Comparison of ENCODE assay signal across 2 cellular contexts in the genomic region with DNA sequence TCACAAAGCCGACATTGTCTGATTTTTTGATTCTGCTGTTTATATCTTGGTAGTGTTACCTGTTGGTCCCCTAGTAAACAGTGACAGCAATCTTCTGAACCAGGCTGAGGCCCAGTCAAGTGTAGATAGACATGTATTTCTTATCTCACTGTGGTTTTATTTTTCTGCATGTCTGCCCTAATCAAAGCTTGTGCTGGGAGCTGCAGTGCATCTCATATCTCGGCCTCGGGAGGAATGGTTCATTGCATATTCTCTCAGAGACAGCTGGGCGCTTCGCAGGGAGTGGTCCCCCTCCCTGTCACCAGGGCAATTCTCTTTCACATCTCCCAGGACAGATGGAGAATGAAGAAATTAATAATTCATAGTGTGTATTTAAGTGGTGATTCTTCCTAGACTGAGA.
TF ChIP-seq lines count a peak whose summit lies in the region.

No MANE protein-coding gene starts in this region.

TF ChIP-seq in IMR-90, 13 proteins besides CTCF, POLR2A, EP300 and RAD21:
- TF ChIP-seq CEBPB (IDR thresholded peaks at IDR 0.05; ENCODE audit: low read depth, low read length) (no peak), MXI1 (IDR thresholded peaks at IDR 0.05; ENCODE audit: borderline replicate concordance, low read depth, low read length) (no peak), NFE2L2 (IDR thresholded peaks at IDR 0.05; ENCODE audit: low read depth, low read length) (no peak), RCOR1 (IDR thresholded peaks at IDR 0.05; ENCODE audit: insufficient replicate concordance, low read length) (no peak), RFX5 (IDR thresholded peaks at IDR 0.05; ENCODE audit: low read depth, low read length) (no peak), FOS (IDR thresholded peaks at IDR 0.05; ENCODE audit: low read depth, low read length) (no peak), CHD1 (IDR thresholded peaks at IDR 0.05; ENCODE audit: low read depth, low read length) (no peak), SMC3 (IDR thresholded peaks at IDR 0.05; ENCODE audit: low read depth, low read length) (no peak), BHLHE40 (IDR thresholded peaks at IDR 0.05; ENCODE audit: low read depth, low read length) (no peak), MAZ (IDR thresholded peaks at IDR 0.05; ENCODE audit: borderline replicate concordance, low read depth, low read length) (no peak), MAFK (IDR thresholded peaks at IDR 0.05; ENCODE audit: low read depth, low read length) (no peak)
- TF ChIP-seq, protein P1, sequence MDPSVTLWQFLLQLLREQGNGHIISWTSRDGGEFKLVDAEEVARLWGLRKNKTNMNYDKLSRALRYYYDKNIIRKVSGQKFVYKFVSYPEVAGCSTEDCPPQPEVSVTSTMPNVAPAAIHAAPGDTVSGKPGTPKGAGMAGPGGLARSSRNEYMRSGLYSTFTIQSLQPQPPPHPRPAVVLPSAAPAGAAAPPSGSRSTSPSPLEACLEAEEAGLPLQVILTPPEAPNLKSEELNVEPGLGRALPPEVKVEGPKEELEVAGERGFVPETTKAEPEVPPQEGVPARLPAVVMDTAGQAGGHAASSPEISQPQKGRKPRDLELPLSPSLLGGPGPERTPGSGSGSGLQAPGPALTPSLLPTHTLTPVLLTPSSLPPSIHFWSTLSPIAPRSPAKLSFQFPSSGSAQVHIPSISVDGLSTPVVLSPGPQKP (IDR thresholded peaks at IDR 0.05; ENCODE audit: borderline replicate concordance, low read depth, low read length), result no peak
- TF ChIP-seq, protein P2, sequence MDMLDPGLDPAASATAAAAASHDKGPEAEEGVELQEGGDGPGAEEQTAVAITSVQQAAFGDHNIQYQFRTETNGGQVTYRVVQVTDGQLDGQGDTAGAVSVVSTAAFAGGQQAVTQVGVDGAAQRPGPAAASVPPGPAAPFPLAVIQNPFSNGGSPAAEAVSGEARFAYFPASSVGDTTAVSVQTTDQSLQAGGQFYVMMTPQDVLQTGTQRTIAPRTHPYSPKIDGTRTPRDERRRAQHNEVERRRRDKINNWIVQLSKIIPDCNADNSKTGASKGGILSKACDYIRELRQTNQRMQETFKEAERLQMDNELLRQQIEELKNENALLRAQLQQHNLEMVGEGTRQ (IDR thresholded peaks at IDR 0.05; ENCODE audit: low read depth, low read length), result no peak

TF ChIP-seq in K562, 482 proteins besides CTCF, POLR2A, EP300 and RAD21:
- TF ChIP-seq RCOR1 (IDR thresholded peaks at IDR 0.05; ENCODE audit: borderline replicate concordance in 1 of 2, low read depth in 2 of 2, low read length in 2 of 2) (peak in 1 of 2 experiments; percentile 46; a peak in 1 of 4 replicates), CBFA2T2 (conservative IDR thresholded peaks at IDR 0.05) (peak; percentile 51), FOXM1 (IDR thresholded peaks at IDR 0.05; ENCODE audit: low read depth) (peak; percentile 16; the same call in 1 of the 2 replicates), FOXM1 (CRISPR knock-in tag; IDR thresholded peaks at IDR 0.05; ENCODE audit: low read depth) (no peak), ZNF121 (CRISPR knock-in tag; conservative IDR thresholded peaks at IDR 0.05) (no peak), NFYB (IDR thresholded peaks at IDR 0.05; ENCODE audit: extremely low read depth, insufficient read length) (no peak), XRCC5 (IDR thresholded peaks at IDR 0.05; ENCODE audit: low read depth, low read length) (no peak), MEIS2 (IDR thresholded peaks at IDR 0.05; ENCODE audit: partially characterized antibody) (peak; percentile 82), GTF2F1 (IDR thresholded peaks at IDR 0.05; ENCODE audit: low read depth, low read length) (no peak), CBX1 (IDR thresholded peaks at IDR 0.05; ENCODE audit: low read depth) (no peak), ZFX (CRISPR knock-in tag; IDR thresholded peaks at IDR 0.05) (peak; percentile 54; the same call in 1 of the 2 replicates), DPF2 (IDR thresholded peaks at IDR 0.05) (peak; percentile 47), STAT5A (IDR thresholded peaks at IDR 0.05; ENCODE audit: borderline replicate concordance, low read length) (0 out of 2 replicates have a peak, but pooled peaks have one; percentile 17), ARID1B (IDR thresholded peaks at IDR 0.05) (peak; percentile 54; the same call in 1 of the 2 replicates), TAL1 (IDR thresholded peaks at IDR 0.05) (peak; percentile 40; the same call in 1 of the 2 replicates), CBFA2T3 (IDR thresholded peaks at IDR 0.05) (peak; percentile 75), TEAD4 (IDR thresholded peaks at IDR 0.05; ENCODE audit: low read length) (peak; percentile 69), TEAD4 (CRISPR knock-in tag; IDR thresholded peaks at IDR 0.05; ENCODE audit: borderline replicate concordance) (no peak), KDM1A (IDR thresholded peaks at IDR 0.05) (peak; percentile 9 to 22; a peak in 1 of 4 replicates), TCF3 (CRISPR knock-in tag; IDR thresholded peaks at IDR 0.05) (peak; percentile 22)
- TF ChIP-seq, protein P3, sequence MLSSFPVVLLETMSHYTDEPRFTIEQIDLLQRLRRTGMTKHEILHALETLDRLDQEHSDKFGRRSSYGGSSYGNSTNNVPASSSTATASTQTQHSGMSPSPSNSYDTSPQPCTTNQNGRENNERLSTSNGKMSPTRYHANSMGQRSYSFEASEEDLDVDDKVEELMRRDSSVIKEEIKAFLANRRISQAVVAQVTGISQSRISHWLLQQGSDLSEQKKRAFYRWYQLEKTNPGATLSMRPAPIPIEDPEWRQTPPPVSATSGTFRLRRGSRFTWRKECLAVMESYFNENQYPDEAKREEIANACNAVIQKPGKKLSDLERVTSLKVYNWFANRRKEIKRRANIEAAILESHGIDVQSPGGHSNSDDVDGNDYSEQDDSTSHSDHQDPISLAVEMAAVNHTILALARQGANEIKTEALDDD (IDR thresholded peaks at IDR 0.05), result peak; percentile 25; the same call in 1 of the 2 replicates
TF ChIP-seq in K562: peak in this region for 14.
